Comparison of ENCODE assay signal across 16 cellular contexts in the genomic region with DNA sequence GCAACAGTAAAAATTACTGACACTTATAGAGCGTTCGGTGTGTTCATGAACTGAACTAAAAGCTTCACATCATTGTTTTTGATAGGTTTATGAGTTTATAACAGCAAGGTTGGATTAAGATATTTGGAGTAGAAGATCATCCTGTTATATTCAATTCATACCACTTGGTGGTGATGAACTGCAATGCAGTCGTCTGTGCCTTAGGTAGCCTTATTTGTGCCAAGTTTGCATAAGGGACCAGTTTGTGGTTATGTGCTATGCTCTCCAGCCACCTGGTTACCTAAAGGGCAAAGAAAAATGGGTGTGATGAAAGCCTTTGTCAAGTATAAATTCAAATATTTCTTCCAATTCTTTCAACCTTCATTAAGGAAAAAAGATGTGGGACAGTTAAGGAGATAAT.
A peak's percentile ranks its signal among the peaks of the same experiment; 100 is the strongest.
DNase-seq lines count a peak whose midpoint lies in the region; ATAC-seq, FAIRE-seq and TF ChIP-seq lines count a peak whose summit lies in the region.
"Had no signal": no experiment of that assay in that cellular context is flagged by ENCODE, and none has a peak within 500 bp of the region (broad histone marks: within the 10 kb centered on the region; RNA-seq: fewer than 3 reads in every experiment).

No MANE protein-coding gene starts in this region.

- no peaks in the 10 kb centered on the region for H3K36me3 ChIP-seq in H1 (ENCODE audit: control insufficient read depth in 2 of 4, insufficient read depth in 4 of 4, low read length in 3 of 4)
- H3K36me3 ChIP-seq: neutrophil, thoracic aorta had no signal

- no peaks in the 10 kb centered on the region for H3K27me3 ChIP-seq in H1 (replicated peaks in 1 of 4; ENCODE audit: control insufficient read depth in 3 of 4, extremely low read depth in 1 of 4, insufficient read depth in 3 of 4, low read length in 3 of 4)
- H3K27me3 ChIP-seq: hepatocyte, neutrophil had no signal

- TF ChIP-seq CTCF in H1 (IDR thresholded peaks at IDR 0.05; ENCODE audit: control extremely low read depth in 1 of 3, insufficient read depth in 1 of 3, low read depth in 1 of 3, low read length in 3 of 3) = peak in 1 of 3 experiments; percentile 27; a peak in 2 of 4 replicates

- no peaks in the 10 kb centered on the region for H3K4me1 ChIP-seq in H1 (replicated peaks in 1 of 4; ENCODE audit: control insufficient read depth in 3 of 4, insufficient read depth in 4 of 4, low read length in 3 of 4)

- peak; percentile 11 for FAIRE-seq in H54 (lab: Jason Lieb, UNC)
- no peak for FAIRE-seq in H1 (lab: Jason Lieb, UNC)
- FAIRE-seq: HTR-8/SVneo had no signal

- no peaks in the 10 kb centered on the region for H4K20me1 ChIP-seq in H1 (replicated peaks in 1 of 2; ENCODE audit: control insufficient read depth in 1 of 2, insufficient read depth in 2 of 2, low read length in 2 of 2)

- no peak overlapping the region for H3K4ac ChIP-seq in H1 (replicated peaks; ENCODE audit: insufficient read length, low read depth, low read length)

- H3K14ac ChIP-seq in H1 (ENCODE audit: insufficient read length) = no peak overlapping the region

- H2BK15ac ChIP-seq in H1 (ENCODE audit: low read length) = no peak overlapping the region

- TF ChIP-seq RAD21 in H1 (IDR thresholded peaks at IDR 0.05 in 1 of 2, conservative IDR thresholded peaks at IDR 0.05 in 1 of 2; ENCODE audit: low read depth in 2 of 2, low read length in 2 of 2) = peak; percentile 39 to 47; a peak in 3 of 4 replicates

- POLR2A ChIA-PET in H1 (lab: Charles Lee; ENCODE audit: partially characterized antibody) = no interaction called here

- no peaks in the 10 kb centered on the region for H3K79me1 ChIP-seq in H1 (ENCODE audit: low read depth, low read length)

- H3K4me3 ChIP-seq in H1 (ENCODE audit: extremely low read depth in 1 of 4, insufficient read depth in 2 of 4, low read depth in 3 of 4, low read length in 4 of 4) = no peak overlapping the region
- H3K4me3 ChIP-seq: hepatocyte, lung, thoracic aorta had no signal

- WGBS in H1 (ENCODE audit: extremely low coverage in 1 of 2, insufficient coverage in 1 of 2, insufficient read length in 1 of 2, insufficient replicate concordance in 2 of 2, low coverage in 1 of 2, low lambda C conversion rate in 2 of 2, missing lambda C conversion rate in 1 of 2), 2 experiments = 65% methylated on average over 3 of the region's 3 CpGs; no CpG with 5 or more reads in 1 of the 2 experiments

- no peak overlapping the region for H3K9ac ChIP-seq in H1 (replicated peaks in 1 of 4; ENCODE audit: extremely low read depth in 1 of 4, low read depth in 3 of 4, low read length in 3 of 4)

- H2BK12ac ChIP-seq in H1 (ENCODE audit: low read depth, low read length) = no peak overlapping the region

- CTCF ChIA-PET in H1 (lab: Charles Lee; ENCODE audit: partially characterized antibody) = no interaction called here

- H3K79me2 ChIP-seq in H1 (ENCODE audit: control insufficient read depth in 1 of 2, insufficient read depth in 2 of 2, low read length in 2 of 2) = no peaks in the 10 kb centered on the region
- H3K79me2 ChIP-seq: hepatocyte had no signal

- no peak overlapping the region for H3K56ac ChIP-seq in H1 (replicated peaks; ENCODE audit: insufficient read length, low read depth, low read length)

- no peak overlapping the region for H3K4me2 ChIP-seq in H1 (ENCODE audit: insufficient read depth in 1 of 2, low read depth in 2 of 2, low read length in 2 of 2)
- H3K4me2 ChIP-seq: hepatocyte had no signal

- H3K27ac ChIP-seq in H1 (ENCODE audit: low read depth, low read length) = no peak overlapping the region
- H3K27ac ChIP-seq: epithelial cell of prostate, hepatocyte, neutrophil, thoracic aorta had no signal

- DNase-seq in DMS153 (lab: John Stamatoyannopoulos, UW) (peak; percentile 67), H54 (ENCODE audit: insufficient read length, low spot score) (no peak), NCI-H2171 (lab: John Stamatoyannopoulos, UW) (peak; percentile 13), H1 (ENCODE audit: low read depth in 1 of 2, low spot score in 2 of 2) (no peak), NCI-H128 (lab: John Stamatoyannopoulos, UW; ENCODE audit: unreplicated experiment) (no peak), left ventricle myocardium superior (no peak)
- DNase-seq: activated CD8-positive, alpha-beta memory T cell treated with anti-CD3 and anti-CD28 coated beads, Interleukin-2, amount 10 ng/mL, durations not matched to agents 7 days and 5 days; NCI-H1048 had no signal

- ATAC-seq in HG03442 (IDR thresholded peaks at IDR 0.05; ENCODE audit: unreplicated experiment) (no peak), left ventricle myocardium superior (no peak)
- ATAC-seq: activated CD8-positive, alpha-beta memory T cell treated with anti-CD3 and anti-CD28 coated beads, Interleukin-2, amount 10 ng/mL, durations not matched to agents 7 days and 5 days; activated naive CD4-positive, alpha-beta T cell treated with anti-CD3 and anti-CD28 coated beads, Interleukin-2, amount 50 U/mL, for 72 hours had no signal

- H4K5ac ChIP-seq in H1 (ENCODE audit: insufficient read length, low read depth, low read length) = no peak overlapping the region

- H2AK5ac ChIP-seq in H1 (ENCODE audit: low read depth, low read length) = no peak overlapping the region

- intact Hi-C loops in left ventricle myocardium superior (cut with micrococcal nuclease) = no loop called here

- H2BK120ac ChIP-seq in H1 (replicated peaks; ENCODE audit: low read depth, low read length) = no peak overlapping the region

- no peak overlapping the region for H2AFZ ChIP-seq in H1 (ENCODE audit: low read length)
- H2AFZ ChIP-seq: hepatocyte had no signal

- no peak overlapping the region for H4K91ac ChIP-seq in H1 (replicated peaks; ENCODE audit: insufficient read length, low read length)

- H3K23ac ChIP-seq in H1 (ENCODE audit: insufficient read length) = no peak overlapping the region

- H3K23me2 ChIP-seq in H1 (ENCODE audit: low read depth, low read length) = no peaks in the 10 kb centered on the region

- H2BK5ac ChIP-seq in H1 (ENCODE audit: low read depth, low read length) = no peak overlapping the region

- no peak for TF ChIP-seq EP300 in H1 (IDR thresholded peaks at IDR 0.05; ENCODE audit: borderline replicate concordance in 1 of 2, low read depth in 2 of 2, low read length in 2 of 2)

- H4K8ac ChIP-seq in H1 (ENCODE audit: extremely low read depth, insufficient read depth, low read length) = no peak overlapping the region

- H2BK20ac ChIP-seq in H1 (ENCODE audit: low read length) = no peak overlapping the region

- TF ChIP-seq POLR2A in H54 (IDR thresholded peaks at IDR 0.05; ENCODE audit: low read depth, low read length) = no peak
- no peak for TF ChIP-seq POLR2A in H1 (IDR thresholded peaks at IDR 0.05; ENCODE audit: control extremely low read depth in 1 of 2, low read depth in 2 of 2, low read length in 2 of 2)

- no peak overlapping the region for H3K18ac ChIP-seq in H1 (ENCODE audit: extremely low read depth, low read length)

- no peaks in the 10 kb centered on the region for H3K9me3 ChIP-seq in H1 (ENCODE audit: insufficient read depth in 2 of 2, low read depth in 1 of 2, low read length in 1 of 2)
- H3K9me3 ChIP-seq: neutrophil, thoracic aorta had no signal

TF ChIP-seq in H1, 55 proteins besides CTCF, POLR2A, EP300 and RAD21 (continues in another document):
- TF ChIP-seq HDAC2 (IDR thresholded peaks at IDR 0.05; ENCODE audit: borderline replicate concordance in 1 of 2, low read depth in 2 of 2, low read length in 2 of 2) (no peak), KDM4A (IDR thresholded peaks at IDR 0.05; ENCODE audit: low read depth, low read length, severe bottlenecking) (no peak), SAP30 (IDR thresholded peaks at IDR 0.05; ENCODE audit: insufficient read depth, insufficient replicate concordance, low read length) (no peak), KDM1A (IDR thresholded peaks at IDR 0.05; ENCODE audit: borderline replicate concordance, low read length) (no peak), POLR2AphosphoS5 (IDR thresholded peaks at IDR 0.05; ENCODE audit: low read depth, low read length) (no peak), POU5F1 (IDR thresholded peaks at IDR 0.05; ENCODE audit: low read depth, low read length) (no peak), NRF1 (IDR thresholded peaks at IDR 0.05; ENCODE audit: low read depth, low read length) (no peak), BACH1 (IDR thresholded peaks at IDR 0.05; ENCODE audit: low read length) (no peak)
- TF ChIP-seq, protein P1, sequence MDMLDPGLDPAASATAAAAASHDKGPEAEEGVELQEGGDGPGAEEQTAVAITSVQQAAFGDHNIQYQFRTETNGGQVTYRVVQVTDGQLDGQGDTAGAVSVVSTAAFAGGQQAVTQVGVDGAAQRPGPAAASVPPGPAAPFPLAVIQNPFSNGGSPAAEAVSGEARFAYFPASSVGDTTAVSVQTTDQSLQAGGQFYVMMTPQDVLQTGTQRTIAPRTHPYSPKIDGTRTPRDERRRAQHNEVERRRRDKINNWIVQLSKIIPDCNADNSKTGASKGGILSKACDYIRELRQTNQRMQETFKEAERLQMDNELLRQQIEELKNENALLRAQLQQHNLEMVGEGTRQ (IDR thresholded peaks at IDR 0.05; ENCODE audit: low read length) = no peak

Comparison
In these comparisons a context has a peak if more than half of its experiments do, and no peak if none do; other contexts are left out.
1. DNase-seq: peak in DMS153 (single experiment) and NCI-H2171 (single experiment); none in H54 (single experiment), H1 (0 of 2), NCI-H128 (single experiment) and left ventricle myocardium superior (single experiment).